13 cellular contexts compared by ENCODE assay signal in the genomic region with DNA sequence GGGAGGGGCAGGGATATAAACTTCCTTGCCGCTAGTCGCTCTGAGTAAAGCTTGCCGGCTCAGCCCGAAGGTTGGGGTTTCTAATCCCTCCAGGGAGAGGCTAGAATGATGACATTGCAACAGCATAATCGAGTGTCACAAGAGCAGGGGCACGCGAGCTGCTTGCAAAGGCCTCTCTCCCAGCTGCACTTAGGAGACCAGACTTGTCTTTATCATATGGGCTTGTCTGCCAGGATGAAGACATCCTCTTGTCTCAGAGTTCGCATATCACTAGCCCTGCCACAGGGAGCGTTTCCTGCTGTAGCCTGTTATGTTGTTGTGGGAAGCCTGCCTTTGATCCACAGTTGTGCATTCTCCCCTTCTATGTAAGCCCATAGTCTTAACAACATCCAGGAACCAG.
A peak's percentile ranks its signal among the peaks of the same experiment; 100 is the strongest.
DNase-seq lines count a peak whose midpoint lies in the region; ATAC-seq and TF ChIP-seq lines count a peak whose summit lies in the region.
"Had no signal": no experiment of that assay in that cellular context is flagged by ENCODE, and none has a peak within 500 bp of the region (broad histone marks: within the 10 kb centered on the region; RNA-seq: fewer than 3 reads in every experiment).

No MANE protein-coding gene starts in this region.

- no peaks in the 10 kb centered on the region for H3K4me1 Mint-ChIP-seq in progenitor cell of endocrine pancreas (ENCODE audit: low read depth)
- H3K4me1 Mint-ChIP-seq: neural crest cell had no signal

- WGBS in gastroesophageal sphincter (ENCODE audit: low coverage in 1 of 2), 2 donors = 85% methylated on average over 7 of the region's 9 CpGs; no CpG with 5 or more reads in 1 of the 2 donors

- H3K36me3 ChIP-seq in KOPT-K1 (ENCODE audit: insufficient read depth, low read length) (peaks cover 66% of the 10 kb centered on the region), gastroesophageal sphincter (peaks cover 0 to 35% of the 10 kb centered on the region in 2 donors)
- H3K36me3 ChIP-seq: adrenal gland had no signal

- H3K27ac Mint-ChIP-seq in progenitor cell of endocrine pancreas = no peak overlapping the region
- H3K27ac Mint-ChIP-seq: CD4-positive, CD25-positive, alpha-beta regulatory T cell had no signal

- H3K9me3 Mint-ChIP-seq in progenitor cell of endocrine pancreas (ENCODE audit: low read depth) = no peaks in the 10 kb centered on the region
- H3K9me3 Mint-ChIP-seq: CD4-positive, CD25-positive, alpha-beta regulatory T cell; neural crest cell had no signal

- peaks cover 0 to 26% (median 0%) of the 10 kb centered on the region in 3 donors for H3K4me1 ChIP-seq in gastroesophageal sphincter

- no peaks in the 10 kb centered on the region for H3K27me3 Mint-ChIP-seq in progenitor cell of endocrine pancreas
- H3K27me3 Mint-ChIP-seq: CD4-positive, CD25-positive, alpha-beta regulatory T cell had no signal

- TF ChIP-seq CTCF in RWPE1 (conservative IDR thresholded peaks at IDR 0.05; ENCODE audit: low read depth) = no peak
- TF ChIP-seq CTCF in progenitor cell of endocrine pancreas (IDR thresholded peaks at IDR 0.05; ENCODE audit: unreplicated experiment) = no peak
- TF ChIP-seq CTCF in gastroesophageal sphincter (IDR thresholded peaks at IDR 0.05) = no peak

- DNase-seq in RWPE1 (ENCODE audit: low spot score) (no peak), sciatic nerve (ENCODE audit: low spot score) (no peak), progenitor cell of endocrine pancreas (ENCODE audit: low spot score, unreplicated experiment) (no peak)
- DNase-seq: CD4-positive, CD25-positive, alpha-beta regulatory T cell; NCI-H2029; stimulated activated CD4-positive, alpha-beta T cell treated with anti-CD3 and anti-CD28 coated beads, Interleukin-15, amount 100 ng/mL, for 24 hours; stimulated activated CD8-positive, alpha-beta memory T cell treated with anti-CD3 and anti-CD28 coated beads, Interleukin-4, amount 100 ng/mL, for 48 hours had no signal

- POLR2A ChIA-PET in RWPE1 (lab: Yijun Ruan, JAX; ENCODE audit: low non-redundant PET) = no interaction called here

- H3K9me3 ChIP-seq in KOPT-K1 (ENCODE audit: insufficient read depth, low read length, poor library complexity, severe bottlenecking) = no peaks in the 10 kb centered on the region
- no peaks in the 10 kb centered on the region for H3K9me3 ChIP-seq in gastroesophageal sphincter
- H3K9me3 ChIP-seq: adrenal gland had no signal

- no peak for TF ChIP-seq POLR2A in gastroesophageal sphincter (IDR thresholded peaks at IDR 0.05)

- no peak for TF ChIP-seq EP300 in gastroesophageal sphincter (IDR thresholded peaks at IDR 0.05)

- CTCF ChIA-PET in RWPE1 (lab: Yijun Ruan, JAX) = no interaction called here

- peak overlapping the region; percentile 52 for H3K27ac ChIP-seq in KOPT-K1 (ENCODE audit: low read depth, low read length, poor library complexity, severe bottlenecking)
- H3K27ac ChIP-seq in RWPE1 = peak overlapping the region; percentile 99
- no peak overlapping the region for H3K27ac ChIP-seq in gastroesophageal sphincter
- H3K27ac ChIP-seq: adrenal gland had no signal

- no peak overlapping the region for H3K4me3 Mint-ChIP-seq in progenitor cell of endocrine pancreas (ENCODE audit: low read depth)
- H3K4me3 Mint-ChIP-seq: CD4-positive, CD25-positive, alpha-beta regulatory T cell; neural crest cell had no signal

- no peaks in the 10 kb centered on the region for H3K27me3 ChIP-seq in gastroesophageal sphincter
- H3K27me3 ChIP-seq: adrenal gland had no signal

- intact Hi-C loops in sciatic nerve (cut with DNase I) = no loop called here

- no peak overlapping the region for H3K4me3 ChIP-seq in gastroesophageal sphincter
- H3K4me3 ChIP-seq: adrenal gland had no signal

- ATAC-seq in esophagus mucosa (peak; percentile 72), sciatic nerve (peak; percentile 70), GM18502 (IDR thresholded peaks at IDR 0.05; ENCODE audit: poor library complexity, unreplicated experiment) (no peak), gastroesophageal sphincter (no peak)

- H3K36me3 Mint-ChIP-seq in progenitor cell of endocrine pancreas (ENCODE audit: insufficient read depth) = peaks cover 10% of the 10 kb centered on the region

Comparison
In these comparisons a context has a peak if more than half of its experiments do, and no peak if none do; other contexts are left out.
1. H3K27ac ChIP-seq: peak in KOPT-K1 (single experiment) and RWPE1 (single experiment); none in gastroesophageal sphincter (0 of 4).
2. ATAC-seq: peak in esophagus mucosa (single experiment) and sciatic nerve (single experiment); none in GM18502 (single experiment) and gastroesophageal sphincter (single experiment).